Comparison of ENCODE assay signal across 8 cellular contexts in genomic region chr18:12307871-12308385, GRCh38. TPM values are rescaled to one million over a fixed set of nuclear protein-coding genes. Genes with fewer than 3 reads are reported as not detected.
A peak's percentile ranks its signal among the peaks of the same experiment; 100 is the strongest.
DNase-seq lines count a peak whose midpoint lies in the region; ATAC-seq lines count a peak whose summit lies in the region.

Gene TUBB6 (plus strand): TSS chr18:12308241. CDS start chr18:12308293, 52 bp downstream.

- H3K9me3 Mint-ChIP-seq in effector memory CD8-positive, alpha-beta T cell: peaks cover 1 to 7% of the 10 kb centered on the region in 2 donors

- ATAC-seq in GM19452 (IDR thresholded peaks at IDR 0.05; ENCODE audit: unreplicated experiment) (peak; percentile 65), HG03520 (IDR thresholded peaks at IDR 0.05; ENCODE audit: unreplicated experiment) (peak; percentile 42)
- peak; percentile 65 for ATAC-seq in effector memory CD8-positive, alpha-beta T cell (replicated peaks)

- H2BK120ac ChIP-seq in mesenchymal stem cell (ENCODE audit: low read depth, low read length): peak within 1 kb of the TSS; percentile 100

- H2BK15ac ChIP-seq in mesenchymal stem cell (ENCODE audit: low read depth, poor library complexity, severe bottlenecking): peak within 1 kb of the TSS; percentile 52

- H3K14ac ChIP-seq in mesenchymal stem cell (ENCODE audit: low read length in 2 of 2): peak within 1 kb of the TSS; percentile 80

- H3K27me3 ChIP-seq in mesenchymal stem cell (ENCODE audit: control insufficient read depth in 1 of 2, insufficient read depth in 1 of 2, low read length in 2 of 2): no peaks in the 10 kb centered on the region
- H3K27me3 ChIP-seq in thymus (ENCODE audit: control insufficient read depth, insufficient read depth): peaks cover 45% of the 10 kb centered on the region

- peak within 1 kb of the TSS; percentile 87 for H3K4me2 ChIP-seq in mesenchymal stem cell (ENCODE audit: low read length, poor library complexity, severe bottlenecking)

- H3K4me3 Mint-ChIP-seq in effector memory CD8-positive, alpha-beta T cell: peak within 1 kb of the TSS; percentile 80 to 84

- H3K23ac ChIP-seq in mesenchymal stem cell (ENCODE audit: low read length in 2 of 2): peak within 1 kb of the TSS; percentile 90 to 97

- peaks cover 11% of the 10 kb centered on the region for H3K9me3 ChIP-seq in mesenchymal stem cell (ENCODE audit: control insufficient read depth, low read length)
- no peaks in the 10 kb centered on the region for H3K9me3 ChIP-seq in thymus (ENCODE audit: control insufficient read depth)

- H3K27me3 Mint-ChIP-seq in effector memory CD8-positive, alpha-beta T cell: peaks cover 42 to 48% of the 10 kb centered on the region in 2 donors

- no peak within 1 kb of the TSS for H3K27ac Mint-ChIP-seq in effector memory CD8-positive, alpha-beta T cell

- WGBS in mesenchymal stem cell: under 1% methylated on average over 37 of the region's 76 CpGs
- 1% methylated on average over 76 of the region's 76 CpGs for WGBS in thymus

- H3K36me3 ChIP-seq in mesenchymal stem cell (ENCODE audit: control insufficient read depth in 1 of 2, insufficient read depth in 2 of 2, low read depth in 1 of 2, low read length in 2 of 2) (peaks cover 8 to 33% of the 10 kb centered on the region in 2 experiments), thymus (ENCODE audit: control insufficient read depth, insufficient read depth) (no peaks in the 10 kb centered on the region)

- H3K27ac ChIP-seq in mesenchymal stem cell (ENCODE audit: low read length, poor library complexity, severe bottlenecking): peak within 1 kb of the TSS; percentile 80
- H3K27ac ChIP-seq in thymus (ENCODE audit: low read depth): peak within 1 kb of the TSS; percentile 80

- H3K4me3 ChIP-seq in mesenchymal stem cell (ENCODE audit: insufficient read depth in 1 of 2, low read depth in 1 of 2, low read length in 2 of 2) (peak within 1 kb of the TSS; percentile 84 to 93), thymus (ENCODE audit: low read length) (peak within 1 kb of the TSS; percentile 52)

- H2BK12ac ChIP-seq in mesenchymal stem cell (ENCODE audit: low read length in 2 of 2): peak within 1 kb of the TSS in 1 of 2 experiments; percentile 90

- H4K91ac ChIP-seq in mesenchymal stem cell (ENCODE audit: low read length): peak within 1 kb of the TSS; percentile 89

- DNase-seq in DMS53 (lab: John Stamatoyannopoulos, UW): peak; percentile 76
- peak; percentile 36 for DNase-seq in SKM-1 (lab: John Stamatoyannopoulos, UW; ENCODE audit: unreplicated experiment)
- DNase-seq in effector memory CD8-positive, alpha-beta T cell: no peak
- DNase-seq in mesenchymal stem cell: peak; percentile 88
- no peak for DNase-seq in NK-92 treated with Interleukin-12 subunit alpha and Interleukin-12 subunit beta, amount 100 ng/mL, for 24 hours (lab: John Stamatoyannopoulos, UW)

- H2AFZ ChIP-seq in mesenchymal stem cell (ENCODE audit: low read depth, low read length): peak within 1 kb of the TSS; percentile 51

- H3K4me1 ChIP-seq in mesenchymal stem cell (ENCODE audit: control insufficient read depth, insufficient read depth, low read depth, low read length) (peaks cover 14% of the 10 kb centered on the region), thymus (ENCODE audit: control insufficient read depth, insufficient read depth, low read length) (no peaks in the 10 kb centered on the region)

- H2BK5ac ChIP-seq in mesenchymal stem cell (ENCODE audit: low read depth, low read length, poor library complexity, severe bottlenecking): peak within 1 kb of the TSS; percentile 96

- H3K18ac ChIP-seq in mesenchymal stem cell (ENCODE audit: low read depth in 1 of 2, low read length in 2 of 2): peak within 1 kb of the TSS; percentile 97 to 99

- peak within 1 kb of the TSS; percentile 96 for H4K8ac ChIP-seq in mesenchymal stem cell (ENCODE audit: low read length)

- peaks cover 6% of the 10 kb centered on the region for H3K79me1 ChIP-seq in mesenchymal stem cell (replicated peaks; ENCODE audit: low read length, poor library complexity, severe bottlenecking)

- H3K4me1 Mint-ChIP-seq in effector memory CD8-positive, alpha-beta T cell (ENCODE audit: low read depth in 2 of 2): peaks cover 9 to 10% of the 10 kb centered on the region in 2 donors

- H3K4ac ChIP-seq in mesenchymal stem cell (ENCODE audit: low read depth in 1 of 2, low read length in 2 of 2): peak within 1 kb of the TSS; percentile 91 to 94

- H3K36me3 Mint-ChIP-seq in effector memory CD8-positive, alpha-beta T cell (ENCODE audit: insufficient read depth): no peaks in the 10 kb centered on the region

- no peak within 1 kb of the TSS for H2AK5ac ChIP-seq in mesenchymal stem cell (ENCODE audit: low read length, severe bottlenecking)

- H3K9ac ChIP-seq in mesenchymal stem cell (ENCODE audit: low read length): peak within 1 kb of the TSS; percentile 93

RNA-seq across cellular contexts. Expression of gene TUBB6, which starts in this region (rescaled TPM):
- polyA plus RNA-seq in mesenchymal stem cell (2013, experiment 1 of 2): 234 TPM
- 237 TPM for polyA plus RNA-seq in mesenchymal stem cell (2013, experiment 2 of 2)
- polyA plus RNA-seq in thymus: 46.6 TPM

Comparison
In these comparisons a context has a peak if more than half of its experiments do, and no peak if none do; other contexts are left out.
1. DNase-seq: peak in DMS53 (single experiment), SKM-1 (single experiment) and mesenchymal stem cell (single experiment); none in effector memory CD8-positive, alpha-beta T cell (0 of 3) and NK-92 treated with Interleukin-12 subunit alpha and Interleukin-12 subunit beta, amount 100 ng/mL, for 24 hours (single experiment).
2. Peak in every context shown above with its lines, with median percentiles within 50 percentile points of each other: ATAC-seq.